Comparison of ENCODE assay signal across 10 cellular contexts in genomic region chr6:9028086-9028485, GRCh38.
"Had no signal": no experiment of that assay in that cellular context is flagged by ENCODE, and none has a peak within 500 bp of the region (broad histone marks: within the 10 kb centered on the region; RNA-seq: fewer than 3 reads in every experiment).

No MANE protein-coding gene starts in this region.

- H3K4me3 ChIP-seq: GM23248, HAP-1, K562 had no signal

- H3K4me1 ChIP-seq: HAP-1 had no signal

- H3K36me3 ChIP-seq: HAP-1 had no signal

- H3K4me3 Mint-ChIP-seq: HFFc6 had no signal

- H3K9me3 ChIP-seq: HAP-1 had no signal

- H3K27ac Mint-ChIP-seq: HFFc6 had no signal

- DNase-seq: GM23248, GOT3, H7, HFFc6, IMR-90, Kasumi-1, KG1 had no signal

- H3K27ac ChIP-seq: GM23248 had no signal

- ATAC-seq: HCT116, K562 had no signal

- H3K9me3 Mint-ChIP-seq: HFFc6 had no signal
